11 cellular contexts compared by ENCODE assay signal in the genomic region with DNA sequence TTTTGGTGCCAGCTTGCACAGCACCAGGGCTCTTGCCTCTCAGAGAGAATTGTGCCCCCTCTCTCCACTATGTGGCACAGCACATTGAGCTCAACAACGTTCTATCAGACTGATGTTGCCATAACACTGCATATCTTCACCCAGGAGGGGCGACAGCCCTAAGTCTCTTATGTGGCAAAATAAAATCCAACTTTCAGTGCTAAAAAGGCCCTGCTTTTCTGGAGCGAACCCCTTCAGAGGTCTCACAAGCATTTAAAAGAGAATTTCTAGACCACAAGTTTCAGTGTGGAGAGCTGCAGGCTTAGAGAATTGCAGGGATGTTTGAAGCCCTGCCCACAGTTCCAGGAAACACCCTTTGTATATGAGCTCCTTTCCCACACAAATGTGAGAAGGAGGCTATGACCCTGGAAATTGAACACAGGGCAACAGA.
DNase-seq lines count a peak whose midpoint lies in the region; ATAC-seq and TF ChIP-seq lines count a peak whose summit lies in the region.
"Had no signal": no experiment of that assay in that cellular context is flagged by ENCODE, and none has a peak within 500 bp of the region (broad histone marks: within the 10 kb centered on the region; RNA-seq: fewer than 3 reads in every experiment).

No MANE protein-coding gene starts in this region.

- H3K4me1 ChIP-seq in neutrophil (ENCODE audit: control insufficient read depth in 1 of 2, insufficient read depth in 1 of 2, low read depth in 1 of 2, low read length in 1 of 2) (peaks cover 63 to 75% of the 10 kb centered on the region in 2 experiments), aorta (ENCODE audit: control insufficient read depth in 1 of 2, insufficient read depth in 2 of 2, low read length in 2 of 2) (peaks cover 4 to 10% of the 10 kb centered on the region in 2 donors)
- H3K4me1 ChIP-seq: pancreas had no signal

- no peaks in the 10 kb centered on the region for H3K9me3 ChIP-seq in neutrophil
- no peaks in the 10 kb centered on the region for H3K9me3 ChIP-seq in aorta (ENCODE audit: control insufficient read depth, low read length)
- H3K9me3 ChIP-seq in MG63: no peaks in the 10 kb centered on the region; the same call in 1 of the 2 replicates
- H3K9me3 ChIP-seq: pancreas had no signal

- H3K27ac ChIP-seq in neutrophil (peak overlapping the region; percentile 93), aorta (ENCODE audit: low read depth in 1 of 2, low read length in 2 of 2) (no peak overlapping the region)
- H3K27ac ChIP-seq: 22Rv1 had no signal

- no peaks in the 10 kb centered on the region for H3K27me3 ChIP-seq in neutrophil
- H3K27me3 ChIP-seq in aorta (ENCODE audit: control insufficient read depth in 1 of 2, insufficient read depth in 2 of 2, low read length in 1 of 2): no peaks in the 10 kb centered on the region
- H3K27me3 ChIP-seq in MG63: no peaks in the 10 kb centered on the region
- H3K27me3 ChIP-seq: pancreas had no signal

- TF ChIP-seq CTCF in neutrophil (IDR thresholded peaks at IDR 0.05): no peak

- H3K36me3 ChIP-seq in neutrophil: no peaks in the 10 kb centered on the region
- H3K36me3 ChIP-seq in aorta (ENCODE audit: control insufficient read depth in 1 of 2, insufficient read depth in 2 of 2, low read length in 1 of 2): no peaks in the 10 kb centered on the region
- no peaks in the 10 kb centered on the region for H3K36me3 ChIP-seq in MG63
- H3K36me3 ChIP-seq: pancreas had no signal

- 91 to 92% methylated on average over 3 of the region's 3 CpGs for WGBS in aorta, 2 donors

- DNase-seq in DMS 273 (lab: John Stamatoyannopoulos, UW; ENCODE audit: unreplicated experiment): peak; percentile 3
- no peak for DNase-seq in DMS 273 treated with DMSO at 0.1 percent for 48 hours (lab: John Stamatoyannopoulos, UW)
- DNase-seq in NCI-H69 (lab: John Stamatoyannopoulos, UW): peak; percentile 16
- DNase-seq in central memory CD4-positive, alpha-beta T cell: peak; percentile 10
- DNase-seq in aorta: no peak
- DNase-seq in MG63: no peak
- DNase-seq: NCI-H1417 treated with DMSO at 0.1 percent for 48 hours, pancreas had no signal

- no peak overlapping the region for H3K4me3 ChIP-seq in neutrophil (ENCODE audit: low read depth in 1 of 2, low read length in 1 of 2)
- H3K4me3 ChIP-seq in aorta (ENCODE audit: low read length in 2 of 2): no peak overlapping the region
- no peak overlapping the region for H3K4me3 ChIP-seq in MG63
- H3K4me3 ChIP-seq: pancreas had no signal

- ATAC-seq in HG03196 (IDR thresholded peaks at IDR 0.05; ENCODE audit: unreplicated experiment): no peak
- ATAC-seq in aorta (ENCODE audit: low FRiP score): no peak

- intact Hi-C loops in aorta (cut with DNase I): no loop called here

Comparison
In these comparisons a context has a peak if more than half of its experiments do, and no peak if none do; other contexts are left out.
1. DNase-seq: peak in DMS 273 (single experiment), NCI-H69 (single experiment) and central memory CD4-positive, alpha-beta T cell (single experiment); none in DMS 273 treated with DMSO at 0.1 percent for 48 hours (single experiment), aorta (0 of 2) and MG63 (single experiment).